In the genomic region with DNA sequence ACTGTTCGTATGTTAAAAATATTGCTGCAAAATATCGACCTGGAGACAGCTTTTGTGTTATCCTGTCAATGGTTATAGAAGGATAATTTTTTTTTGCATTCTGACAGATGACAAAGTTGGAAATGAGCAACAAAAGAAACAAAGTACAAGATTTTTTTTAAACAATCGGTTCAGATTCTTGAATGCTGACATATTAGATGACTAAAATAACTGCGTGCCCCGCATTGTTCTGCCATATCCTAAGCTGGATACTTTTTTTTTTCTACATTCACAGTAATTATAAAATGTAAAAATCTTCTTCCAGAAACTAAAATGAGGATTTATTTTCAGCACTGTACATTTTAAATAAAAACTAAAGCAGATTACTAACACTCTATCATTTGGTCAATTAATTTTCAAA, we compare ENCODE assay signal across 15 cellular contexts.
DNase-seq lines count a peak whose midpoint lies in the region; TF ChIP-seq lines count a peak whose summit lies in the region.
"Had no signal": no experiment of that assay in that cellular context is flagged by ENCODE, and none has a peak within 500 bp of the region (broad histone marks: within the 10 kb centered on the region; RNA-seq: fewer than 3 reads in every experiment).

No MANE protein-coding gene starts in this region.

- H3K27ac ChIP-seq in OCI-LY3 (ENCODE audit: low read length) (peak overlapping the region; percentile 72), osteoblast (ENCODE audit: low read depth, low read length) (peak overlapping the region; percentile 87), PC-9 (no peak overlapping the region)
- H3K27ac ChIP-seq: Peyer's patch had no signal

- POLR2A ChIA-PET in PC-9 (lab: Charles Lee; ENCODE audit: unreplicated experiment): no interaction called here

- H3K4me1 ChIP-seq in OCI-LY3 (ENCODE audit: low read length): peaks cover 59% of the 10 kb centered on the region
- peaks cover 21% of the 10 kb centered on the region for H3K4me1 ChIP-seq in osteoblast (ENCODE audit: insufficient read depth, low read length)
- H3K4me1 ChIP-seq in PC-9 (replicated peaks; ENCODE audit: insufficient read depth): no peaks in the 10 kb centered on the region
- H3K4me1 ChIP-seq: Peyer's patch had no signal

- H3K4me3 ChIP-seq in OCI-LY3 (ENCODE audit: low read length) (peak overlapping the region; percentile 53), fibroblast of the aortic adventitia (ENCODE audit: low read depth, low read length) (no peak overlapping the region), osteoblast (ENCODE audit: insufficient read depth, low read length) (peak overlapping the region; percentile 37), PC-9 (no peak overlapping the region)
- H3K4me3 ChIP-seq: Peyer's patch had no signal

- H3F3A ChIP-seq in PC-9 (ENCODE audit: insufficient read depth, low read depth): peaks cover 25% of the 10 kb centered on the region

- DNase-seq in astrocyte of the hippocampus (ENCODE audit: low read depth, low spot score): peak; percentile 62
- peak; percentile 44 for DNase-seq in fibroblast of the aortic adventitia (ENCODE audit: low read depth)
- DNase-seq in osteoblast (ENCODE audit: insufficient read length, low spot score, missing footprints): peak; percentile 45
- DNase-seq in PC-9: no peak
- no peak for DNase-seq in hypothalamus (lab: John Stamatoyannopoulos, UW)
- no peak for DNase-seq in COR-L47 (lab: John Stamatoyannopoulos, UW)
- DNase-seq: AML-193, GF-D8, HFFc6, NCI-H1092, NCI-H2081, NCI-H510A, Peyer's patch, Right ventricle myocardium superior had no signal

- H3K9me3 ChIP-seq in OCI-LY3 (ENCODE audit: insufficient read depth, low read length) (no peaks in the 10 kb centered on the region), osteoblast (ENCODE audit: low read depth, low read length) (no peaks in the 10 kb centered on the region), PC-9 (ENCODE audit: insufficient read depth, low read depth) (no peaks in the 10 kb centered on the region)
- H3K9me3 ChIP-seq: Peyer's patch had no signal

- H4K20me1 ChIP-seq in OCI-LY3 (ENCODE audit: insufficient read depth, low read length): peaks cover 53% of the 10 kb centered on the region
- no peaks in the 10 kb centered on the region for H4K20me1 ChIP-seq in osteoblast (ENCODE audit: insufficient read depth, low read length)
- H4K20me1 ChIP-seq in PC-9 (ENCODE audit: insufficient read depth): peaks cover 32% of the 10 kb centered on the region

- no peak for TF ChIP-seq CTCF in OCI-LY3 (IDR thresholded peaks at IDR 0.05; ENCODE audit: low read depth, low read length)
- no peak for TF ChIP-seq CTCF in fibroblast of the aortic adventitia (IDR thresholded peaks at IDR 0.05; ENCODE audit: insufficient read depth, low read length)
- TF ChIP-seq CTCF in osteoblast (IDR thresholded peaks at IDR 0.05; ENCODE audit: extremely low read depth, low read depth, low read length): no peak
- TF ChIP-seq CTCF in PC-9 (conservative IDR thresholded peaks at IDR 0.05): no peak

- no peaks in the 10 kb centered on the region for H3K9me2 ChIP-seq in PC-9 (ENCODE audit: insufficient read depth)

- peak overlapping the region; percentile 74 for H3K4me2 ChIP-seq in OCI-LY3 (ENCODE audit: low read length)
- peak overlapping the region; percentile 63 for H3K4me2 ChIP-seq in osteoblast (ENCODE audit: insufficient read depth, low read length)
- no peak overlapping the region for H3K4me2 ChIP-seq in PC-9

- no TSS peak for BruUV-seq in PC-9 (replicated peaks; lab: Mats Ljungman, UMichigan)

- H2AFZ ChIP-seq in OCI-LY3 (ENCODE audit: low read depth, low read length) (no peak overlapping the region), osteoblast (ENCODE audit: low read length) (no peak overlapping the region), PC-9 (no peak overlapping the region)

- H3K27me3 ChIP-seq in OCI-LY3 (ENCODE audit: low read depth, low read length) (no peaks in the 10 kb centered on the region), osteoblast (ENCODE audit: insufficient read depth, low read length) (no peaks in the 10 kb centered on the region), PC-9 (ENCODE audit: insufficient read depth, low read depth) (no peaks in the 10 kb centered on the region)
- H3K27me3 ChIP-seq: Peyer's patch had no signal

- H3K36me3 ChIP-seq in OCI-LY3 (replicated peaks; ENCODE audit: low read depth, low read length) (peaks cover 43% of the 10 kb centered on the region), osteoblast (ENCODE audit: insufficient read depth, low read length) (peaks cover 17% of the 10 kb centered on the region), PC-9 (ENCODE audit: low read depth) (peaks cover 44% of the 10 kb centered on the region)

- CTCF ChIA-PET in PC-9 (lab: Charles Lee): interaction anchor here (0.6 kb wide), 1 partner anchor 266 kb away, joined by 6 read pairs; no protein-coding TSS in a partner anchor

- H3K9ac ChIP-seq in OCI-LY3 (ENCODE audit: low read length): peak overlapping the region; percentile 3; the same call in 1 of the 2 replicates

- peaks cover 33% of the 10 kb centered on the region for H3K79me2 ChIP-seq in OCI-LY3 (ENCODE audit: low read length)
- H3K79me2 ChIP-seq in osteoblast (ENCODE audit: insufficient read depth, low read length): peaks cover 3% of the 10 kb centered on the region
- H3K79me2 ChIP-seq in PC-9 (ENCODE audit: low read depth): no peaks in the 10 kb centered on the region

- intact Hi-C loops in PC-9 (cut with micrococcal nuclease; ENCODE audit: unreplicated experiment): no loop called here

Comparison
In these comparisons a context has a peak if more than half of its experiments do, and no peak if none do; other contexts are left out.
1. H3K4me3 ChIP-seq: peak in OCI-LY3 (single experiment) and osteoblast (single experiment); none in fibroblast of the aortic adventitia (single experiment) and PC-9 (single experiment).
2. DNase-seq: peak in astrocyte of the hippocampus (single experiment), fibroblast of the aortic adventitia (single experiment) and osteoblast (single experiment); none in PC-9 (0 of 2), hypothalamus (0 of 51) and COR-L47 (single experiment).